ENCODE assay signal across 16 cellular contexts in the genomic region with DNA sequence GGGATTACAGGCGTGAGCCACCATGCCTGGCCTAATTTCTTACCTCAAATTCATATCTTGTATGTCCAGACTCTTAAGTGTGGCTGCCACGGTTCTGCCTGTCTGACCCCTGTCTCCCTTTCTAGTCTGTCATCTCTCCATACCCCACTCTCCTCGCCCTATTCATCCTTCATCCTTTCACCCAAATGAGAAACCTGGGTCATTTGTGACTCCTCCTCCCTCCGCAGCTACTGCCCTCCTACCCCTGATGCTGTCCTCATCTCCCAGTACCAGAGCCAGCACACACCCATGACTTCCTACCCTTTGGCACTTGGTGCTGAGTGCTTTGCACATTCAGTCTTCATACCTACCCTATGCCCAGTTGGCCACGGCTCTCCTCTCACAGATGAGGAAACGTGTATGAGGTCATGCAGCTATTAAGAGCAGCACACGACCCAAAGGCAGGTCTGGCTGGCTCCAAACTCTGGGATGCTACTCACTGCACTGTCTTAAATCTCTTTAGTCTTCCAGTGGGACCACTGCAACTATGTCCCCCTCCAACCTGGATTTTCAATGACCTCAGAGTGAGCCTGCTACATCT. TPM values are rescaled to one million over a fixed set of nuclear protein-coding genes. Genes with fewer than 3 reads are reported as not detected.
DNase-seq lines count a peak whose midpoint lies in the region; ATAC-seq and TF ChIP-seq lines count a peak whose summit lies in the region.
"Had no signal": no experiment of that assay in that cellular context is flagged by ENCODE, and none has a peak within 500 bp of the region (broad histone marks: within the 10 kb centered on the region; RNA-seq: fewer than 3 reads in every experiment).

No MANE protein-coding gene starts in this region.

- no peak overlapping the region for H3K4me3 ChIP-seq in right atrium auricular region
- H3K4me3 ChIP-seq: SJSA1, transverse colon had no signal

- H3K27ac ChIP-seq in right atrium auricular region = peak overlapping the region; percentile 45 to 61
- H3K27ac ChIP-seq: SJSA1, transverse colon had no signal

- no peak for DNase-seq in activated CD8-positive, alpha-beta T cell treated with anti-CD3 and anti-CD28 coated beads, Interleukin-2, amount 10 ng/mL, durations not matched to agents 7 days and 5 days
- DNase-seq in activated CD8-positive, alpha-beta T cell treated with anti-CD3 and anti-CD28 coated beads for 36 hours = no peak
- DNase-seq in activated B cell treated with CpG ODN at 0.5 μM for 24 hours (no peak), right atrium auricular region (ENCODE audit: low spot score) (no peak), SKM-1 (lab: John Stamatoyannopoulos, UW; ENCODE audit: unreplicated experiment) (no peak)
- DNase-seq in stimulated activated effector memory CD8-positive, alpha-beta T cell treated with anti-CD3 and anti-CD28 coated beads, Interleukin-12 subunit alpha, Interleukin-12 subunit beta, amount 100 ng/mL, for 72 hours (ENCODE audit: low spot score in 2 of 2) = no peak
- DNase-seq: Calu3, kidney glomerular epithelial cell, NCI-H1092, transverse colon had no signal

- no peaks in the 10 kb centered on the region for H3K9me3 Mint-ChIP-seq in activated CD8-positive, alpha-beta T cell treated with anti-CD3 and anti-CD28 coated beads, Interleukin-2, amount 10 ng/mL, durations not matched to agents 7 days and 5 days (ENCODE audit: insufficient read depth)
- no peaks in the 10 kb centered on the region for H3K9me3 Mint-ChIP-seq in activated CD8-positive, alpha-beta T cell treated with anti-CD3 and anti-CD28 coated beads for 36 hours
- no peaks in the 10 kb centered on the region for H3K9me3 Mint-ChIP-seq in activated B cell treated with CpG ODN at 0.5 μM for 24 hours
- H3K9me3 Mint-ChIP-seq in stimulated activated effector memory CD8-positive, alpha-beta T cell treated with anti-CD3 and anti-CD28 coated beads, Interleukin-12 subunit alpha, Interleukin-12 subunit beta, amount 100 ng/mL, for 72 hours = no peaks in the 10 kb centered on the region

- no peaks in the 10 kb centered on the region for H3K9me3 ChIP-seq in right atrium auricular region
- H3K9me3 ChIP-seq: SJSA1, transverse colon had no signal

- ATAC-seq in activated CD8-positive, alpha-beta T cell treated with anti-CD3 and anti-CD28 coated beads, Interleukin-2, amount 10 ng/mL, durations not matched to agents 7 days and 5 days = no peak
- ATAC-seq in activated CD8-positive, alpha-beta T cell treated with anti-CD3 and anti-CD28 coated beads for 36 hours = no peak
- ATAC-seq in activated B cell treated with CpG ODN at 0.5 μM for 24 hours (ENCODE audit: low read depth) (no peak), GM19023 (IDR thresholded peaks at IDR 0.05; ENCODE audit: unreplicated experiment) (no peak), HG02884 (IDR thresholded peaks at IDR 0.05; ENCODE audit: unreplicated experiment) (no peak)
- no peak for ATAC-seq in stimulated activated effector memory CD8-positive, alpha-beta T cell treated with anti-CD3 and anti-CD28 coated beads, Interleukin-12 subunit alpha, Interleukin-12 subunit beta, amount 100 ng/mL, for 72 hours
- ATAC-seq: HepG2 had no signal

- intact Hi-C loops in activated CD8-positive, alpha-beta T cell treated with anti-CD3 and anti-CD28 coated beads for 36 hours (cut with micrococcal nuclease) = loop anchor here (5.0 kb wide), 1 partner anchor 38 kb away; the partner anchor contains the start of gene FMNL1
- intact Hi-C loops in activated B cell treated with CpG ODN at 0.5 μM for 24 hours (cut with micrococcal nuclease) = no loop called here

- no peak for TF ChIP-seq CTCF in activated CD8-positive, alpha-beta T cell treated with anti-CD3 and anti-CD28 coated beads for 36 hours (IDR thresholded peaks at IDR 0.05)
- TF ChIP-seq CTCF in activated B cell treated with CpG ODN at 0.5 μM for 24 hours (IDR thresholded peaks at IDR 0.05) = no peak
- no peak for TF ChIP-seq CTCF in right atrium auricular region (IDR thresholded peaks at IDR 0.05)

- no peaks in the 10 kb centered on the region for H3K27me3 ChIP-seq in right atrium auricular region
- H3K27me3 ChIP-seq: SJSA1, transverse colon had no signal

- CTCF ChIA-PET in activated CD8-positive, alpha-beta T cell treated with anti-CD3 and anti-CD28 coated beads, Interleukin-2, amount 10 ng/mL, durations not matched to agents 7 days and 5 days (lab: Charles Lee) = interaction anchor here (1.3 to 2.7 kb wide), 3 partner anchors 13 to 41 kb away, joined by 3 to 14 read pairs (median 6); no protein-coding TSS in a partner anchor
- CTCF ChIA-PET in activated CD8-positive, alpha-beta T cell treated with anti-CD3 and anti-CD28 coated beads for 36 hours (lab: Charles Lee) = interaction anchor here (0.7 to 2.7 kb wide), 7 partner anchors 10 to 126 kb away, joined by 3 to 11 read pairs (median 4); no protein-coding TSS in a partner anchor
- CTCF ChIA-PET in activated B cell treated with CpG ODN at 0.5 μM for 24 hours (lab: Charles Lee) = interaction anchor here (5.2 kb wide), 1 partner anchor 41 kb away, joined by 13 read pairs; no protein-coding TSS in a partner anchor

- POLR2A ChIA-PET in activated CD8-positive, alpha-beta T cell treated with anti-CD3 and anti-CD28 coated beads, Interleukin-2, amount 10 ng/mL, durations not matched to agents 7 days and 5 days (lab: Charles Lee) = no interaction called here
- POLR2A ChIA-PET in activated CD8-positive, alpha-beta T cell treated with anti-CD3 and anti-CD28 coated beads for 36 hours (lab: Charles Lee) = interaction anchor here (0.9 to 6.1 kb wide), 6 partner anchors 13 to 129 kb away, joined by 3 to 45 read pairs (median 4); partner anchors contain the start of gene HEXIM1
- POLR2A ChIA-PET in activated B cell treated with CpG ODN at 0.5 μM for 24 hours (lab: Charles Lee) = interaction anchor here (0.6 to 1.8 kb wide), 4 partner anchors 9 to 55 kb away, joined by 3 to 6 read pairs (median 6); no protein-coding TSS in a partner anchor

- H3K4me1 Mint-ChIP-seq in activated CD8-positive, alpha-beta T cell treated with anti-CD3 and anti-CD28 coated beads, Interleukin-2, amount 10 ng/mL, durations not matched to agents 7 days and 5 days (ENCODE audit: low read depth) = peaks cover 49% of the 10 kb centered on the region
- peaks cover 48% of the 10 kb centered on the region for H3K4me1 Mint-ChIP-seq in activated CD8-positive, alpha-beta T cell treated with anti-CD3 and anti-CD28 coated beads for 36 hours (ENCODE audit: low read depth)
- H3K4me1 Mint-ChIP-seq in activated B cell treated with CpG ODN at 0.5 μM for 24 hours = peaks cover 14% of the 10 kb centered on the region
- peaks cover 48% of the 10 kb centered on the region for H3K4me1 Mint-ChIP-seq in stimulated activated effector memory CD8-positive, alpha-beta T cell treated with anti-CD3 and anti-CD28 coated beads, Interleukin-12 subunit alpha, Interleukin-12 subunit beta, amount 100 ng/mL, for 72 hours

- H3K36me3 Mint-ChIP-seq in activated CD8-positive, alpha-beta T cell treated with anti-CD3 and anti-CD28 coated beads, Interleukin-2, amount 10 ng/mL, durations not matched to agents 7 days and 5 days (ENCODE audit: low read depth) = peaks cover 17% of the 10 kb centered on the region
- peaks cover 14% of the 10 kb centered on the region for H3K36me3 Mint-ChIP-seq in activated CD8-positive, alpha-beta T cell treated with anti-CD3 and anti-CD28 coated beads for 36 hours (ENCODE audit: low read depth)
- peaks cover 25% of the 10 kb centered on the region for H3K36me3 Mint-ChIP-seq in activated B cell treated with CpG ODN at 0.5 μM for 24 hours (ENCODE audit: low read depth)
- H3K36me3 Mint-ChIP-seq in stimulated activated effector memory CD8-positive, alpha-beta T cell treated with anti-CD3 and anti-CD28 coated beads, Interleukin-12 subunit alpha, Interleukin-12 subunit beta, amount 100 ng/mL, for 72 hours = peaks cover 45% of the 10 kb centered on the region

- peaks cover 21% of the 10 kb centered on the region for H3K36me3 ChIP-seq in right atrium auricular region

- H3K4me1 ChIP-seq in right atrium auricular region = peaks cover 0 to 39% of the 10 kb centered on the region in 2 donors

- H3K4me3 Mint-ChIP-seq in activated CD8-positive, alpha-beta T cell treated with anti-CD3 and anti-CD28 coated beads, Interleukin-2, amount 10 ng/mL, durations not matched to agents 7 days and 5 days = peak overlapping the region; percentile 24
- no peak overlapping the region for H3K4me3 Mint-ChIP-seq in activated CD8-positive, alpha-beta T cell treated with anti-CD3 and anti-CD28 coated beads for 36 hours
- H3K4me3 Mint-ChIP-seq in activated B cell treated with CpG ODN at 0.5 μM for 24 hours = no peak overlapping the region
- no peak overlapping the region for H3K4me3 Mint-ChIP-seq in stimulated activated effector memory CD8-positive, alpha-beta T cell treated with anti-CD3 and anti-CD28 coated beads, Interleukin-12 subunit alpha, Interleukin-12 subunit beta, amount 100 ng/mL, for 72 hours

- peak overlapping the region; percentile 61 for H3K27ac Mint-ChIP-seq in activated CD8-positive, alpha-beta T cell treated with anti-CD3 and anti-CD28 coated beads, Interleukin-2, amount 10 ng/mL, durations not matched to agents 7 days and 5 days
- H3K27ac Mint-ChIP-seq in activated CD8-positive, alpha-beta T cell treated with anti-CD3 and anti-CD28 coated beads for 36 hours = no peak overlapping the region
- peak overlapping the region; percentile 8 for H3K27ac Mint-ChIP-seq in activated B cell treated with CpG ODN at 0.5 μM for 24 hours
- H3K27ac Mint-ChIP-seq in stimulated activated effector memory CD8-positive, alpha-beta T cell treated with anti-CD3 and anti-CD28 coated beads, Interleukin-12 subunit alpha, Interleukin-12 subunit beta, amount 100 ng/mL, for 72 hours = peak overlapping the region; percentile 11

- H3K27me3 Mint-ChIP-seq in activated CD8-positive, alpha-beta T cell treated with anti-CD3 and anti-CD28 coated beads, Interleukin-2, amount 10 ng/mL, durations not matched to agents 7 days and 5 days (ENCODE audit: low read depth) = no peaks in the 10 kb centered on the region
- H3K27me3 Mint-ChIP-seq in activated CD8-positive, alpha-beta T cell treated with anti-CD3 and anti-CD28 coated beads for 36 hours = no peaks in the 10 kb centered on the region
- no peaks in the 10 kb centered on the region for H3K27me3 Mint-ChIP-seq in activated B cell treated with CpG ODN at 0.5 μM for 24 hours

RNA-seq across cellular contexts. Expression of gene SPATA32, which starts 1.6 kb away (rescaled TPM):
- total RNA-seq in activated CD8-positive, alpha-beta T cell treated with anti-CD3 and anti-CD28 coated beads, Interleukin-2, amount 10 ng/mL, durations not matched to agents 7 days and 5 days = under 1 TPM; 0.52 to 0.55 TPM
- total RNA-seq in activated CD8-positive, alpha-beta T cell treated with anti-CD3 and anti-CD28 coated beads for 36 hours = under 1 TPM; 0.27 to 0.63 TPM
- total RNA-seq in activated B cell treated with CpG ODN at 0.5 μM for 24 hours = 0.27 and 0.39 TPM in 2 replicates
- total RNA-seq in right atrium auricular region = not detected
- total RNA-seq: A673, epithelial cell of proximal tubule, HepG2, SJSA1 had no signal

RNA-seq across cellular contexts. Expression of gene FMNL1, which starts 38.6 kb away (rescaled TPM):
- total RNA-seq in activated CD8-positive, alpha-beta T cell treated with anti-CD3 and anti-CD28 coated beads, Interleukin-2, amount 10 ng/mL, durations not matched to agents 7 days and 5 days = 100 to 1,000 TPM; 375 to 395 TPM
- total RNA-seq in activated CD8-positive, alpha-beta T cell treated with anti-CD3 and anti-CD28 coated beads for 36 hours = 100 to 1,000 TPM; 285 to 298 TPM
- total RNA-seq in activated B cell treated with CpG ODN at 0.5 μM for 24 hours = 310 and 351 TPM in 2 replicates
- total RNA-seq in right atrium auricular region = 10 to 100 TPM in 1 of 2 donors, 1 to 10 TPM in 1; 7.6 to 13.6 TPM
- total RNA-seq: SJSA1 had no signal

RNA-seq across cellular contexts. Expression of gene MAP3K14, which starts 56.5 kb away (rescaled TPM):
- 10 to 100 TPM; 17.5 to 23.8 TPM for total RNA-seq in activated CD8-positive, alpha-beta T cell treated with anti-CD3 and anti-CD28 coated beads, Interleukin-2, amount 10 ng/mL, durations not matched to agents 7 days and 5 days
- 10 to 100 TPM; 31.6 to 31.9 TPM for total RNA-seq in activated CD8-positive, alpha-beta T cell treated with anti-CD3 and anti-CD28 coated beads for 36 hours
- total RNA-seq in activated B cell treated with CpG ODN at 0.5 μM for 24 hours = 81.2 and 88.6 TPM in 2 replicates
- 10 to 100 TPM in 1 of 2 donors, 1 to 10 TPM in 1; 8.2 to 10.6 TPM for total RNA-seq in right atrium auricular region

Comparison
In these comparisons a context has a peak if more than half of its experiments do, and no peak if none do; other contexts are left out.
1. RNA of gene FMNL1, which starts 38.6 kb away (total RNA-seq): 375 to 395 TPM in activated CD8-positive, alpha-beta T cell treated with anti-CD3 and anti-CD28 coated beads, Interleukin-2, amount 10 ng/mL, durations not matched to agents 7 days and 5 days, 310 to 351 TPM in activated B cell treated with CpG ODN at 0.5 μM for 24 hours and 285 to 298 TPM in activated CD8-positive, alpha-beta T cell treated with anti-CD3 and anti-CD28 coated beads for 36 hours; 7.6 to 13.6 TPM in right atrium auricular region; every median in the first group is over 10 times any median in the second.